In genomic region chr6:142946181-142946923, GRCh38 we compare ENCODE assay signal across 8 cellular contexts. TPM values are rescaled to one million over a fixed set of nuclear protein-coding genes. Genes with fewer than 3 reads are reported as not detected.
DNase-seq lines count a peak whose midpoint lies in the region; ATAC-seq and TF ChIP-seq lines count a peak whose summit lies in the region.

No MANE protein-coding gene starts in this region.

- intact Hi-C loops in left ventricle myocardium superior (cut with micrococcal nuclease), result loop anchor here (10.0 kb wide), 1 partner anchor 102 kb away; no protein-coding TSS in a partner anchor

- H3K9me3 ChIP-seq in ES-I3 (ENCODE audit: control insufficient read depth, insufficient read depth, low read length), result no peaks in the 10 kb centered on the region
- no peaks in the 10 kb centered on the region for H3K9me3 ChIP-seq in upper lobe of left lung

- no peaks in the 10 kb centered on the region for H3K9me3 Mint-ChIP-seq in progenitor cell of endocrine pancreas (ENCODE audit: low read depth)

- H3K27ac Mint-ChIP-seq in progenitor cell of endocrine pancreas, result peak overlapping the region; percentile 97

- TF ChIP-seq CTCF in HFF-Myc (IDR thresholded peaks at IDR 0.05; ENCODE audit: low read depth, low read length, missing control alignments), result no peak
- TF ChIP-seq CTCF in progenitor cell of endocrine pancreas (IDR thresholded peaks at IDR 0.05; ENCODE audit: unreplicated experiment), result no peak
- no peak for TF ChIP-seq CTCF in upper lobe of left lung (IDR thresholded peaks at IDR 0.05)

- H3K9ac ChIP-seq in ES-I3 (ENCODE audit: low read depth, low read length), result peak overlapping the region; percentile 96

- peak in 2 of 4 donors; percentile 62 to 93 for TF ChIP-seq EP300 in upper lobe of left lung (IDR thresholded peaks at IDR 0.05)

- no peaks in the 10 kb centered on the region for H3K27me3 ChIP-seq in upper lobe of left lung

- DNase-seq in HFF-Myc (ENCODE audit: extremely low read depth, low read depth) (peak; percentile 89), NCI-H1105 (lab: John Stamatoyannopoulos, UW) (peak; percentile 86), T-helper 2 cell (peak; percentile 86 to 97 (median 92)), left ventricle myocardium superior (peak; percentile 97), progenitor cell of endocrine pancreas (ENCODE audit: low spot score, unreplicated experiment) (peak; percentile 94), upper lobe of left lung (peak; percentile 97)

- 0 out of 2 replicates have a peak, but pooled peaks cover 5% of the 10 kb centered on the region for H3K4me1 ChIP-seq in ES-I3 (ENCODE audit: insufficient read depth, low read length)
- peaks cover 13 to 16% (median 14%) of the 10 kb centered on the region in 4 donors for H3K4me1 ChIP-seq in upper lobe of left lung

- H3K36me3 Mint-ChIP-seq in progenitor cell of endocrine pancreas (ENCODE audit: insufficient read depth), result no peaks in the 10 kb centered on the region

- H3K27me3 Mint-ChIP-seq in progenitor cell of endocrine pancreas, result no peaks in the 10 kb centered on the region

- 0 to 1% methylated on average over 6 to 45 of the region's 62 CpGs for WGBS in upper lobe of left lung, 2 donors

- peak overlapping the region; percentile 81 for H3K4me3 ChIP-seq in HFF-Myc (replicated peaks; ENCODE audit: low read depth, low read length)
- H3K4me3 ChIP-seq in upper lobe of left lung, result peak overlapping the region; percentile 64 to 84 (median 80)

- H3K4me1 Mint-ChIP-seq in progenitor cell of endocrine pancreas (ENCODE audit: low read depth), result peaks cover 27% of the 10 kb centered on the region

- H3K4me3 Mint-ChIP-seq in progenitor cell of endocrine pancreas (ENCODE audit: low read depth), result peak overlapping the region; percentile 93

- H3K36me3 ChIP-seq in ES-I3 (ENCODE audit: insufficient read depth, low read length) (no peaks in the 10 kb centered on the region), upper lobe of left lung (no peaks in the 10 kb centered on the region)

- peak overlapping the region; percentile 91 for H3K27ac ChIP-seq in angular gyrus (ENCODE audit: low read depth, low read length)
- H3K27ac ChIP-seq in upper lobe of left lung, result peak overlapping the region; percentile 97 to 100 (median 99)

- ATAC-seq in left ventricle myocardium superior (peak; percentile 87), upper lobe of left lung (ENCODE audit: low FRiP score in 2 of 2) (peak; percentile 87 to 93)

- TF ChIP-seq POLR2A in upper lobe of left lung (IDR thresholded peaks at IDR 0.05), result peak in 3 of 4 donors; percentile 58 to 95 (median 91)

RNA-seq across cellular contexts. Expression of gene HIVEP2, which starts 1.4 kb away (rescaled TPM):
- total RNA-seq in left ventricle myocardium superior (14.4 TPM), progenitor cell of endocrine pancreas (9.7 and 11.8 TPM in 2 replicates), upper lobe of left lung (10 to 100 TPM; 10.4 to 32.5 (median 19.6) TPM)

Comparison
In these comparisons a context has a peak if more than half of its experiments do, and no peak if none do; other contexts are left out.
1. Peak in every context shown above with its lines: DNase-seq, ATAC-seq, H3K4me3 ChIP-seq and H3K27ac ChIP-seq.